1 cellular context compared by ENCODE assay signal in genomic region chr2:103289101-103289725, GRCh38.
TF ChIP-seq lines count a peak whose summit lies in the region.

No MANE protein-coding gene starts in this region.

TF ChIP-seq in Ishikawa, 13 proteins besides CTCF, POLR2A, EP300 and RAD21 (continued from another document):
- TF ChIP-seq REST (IDR thresholded peaks at IDR 0.05; ENCODE audit: low read depth): no peak
